Comparison of ENCODE assay signal across 1 cellular context in the genomic region with DNA sequence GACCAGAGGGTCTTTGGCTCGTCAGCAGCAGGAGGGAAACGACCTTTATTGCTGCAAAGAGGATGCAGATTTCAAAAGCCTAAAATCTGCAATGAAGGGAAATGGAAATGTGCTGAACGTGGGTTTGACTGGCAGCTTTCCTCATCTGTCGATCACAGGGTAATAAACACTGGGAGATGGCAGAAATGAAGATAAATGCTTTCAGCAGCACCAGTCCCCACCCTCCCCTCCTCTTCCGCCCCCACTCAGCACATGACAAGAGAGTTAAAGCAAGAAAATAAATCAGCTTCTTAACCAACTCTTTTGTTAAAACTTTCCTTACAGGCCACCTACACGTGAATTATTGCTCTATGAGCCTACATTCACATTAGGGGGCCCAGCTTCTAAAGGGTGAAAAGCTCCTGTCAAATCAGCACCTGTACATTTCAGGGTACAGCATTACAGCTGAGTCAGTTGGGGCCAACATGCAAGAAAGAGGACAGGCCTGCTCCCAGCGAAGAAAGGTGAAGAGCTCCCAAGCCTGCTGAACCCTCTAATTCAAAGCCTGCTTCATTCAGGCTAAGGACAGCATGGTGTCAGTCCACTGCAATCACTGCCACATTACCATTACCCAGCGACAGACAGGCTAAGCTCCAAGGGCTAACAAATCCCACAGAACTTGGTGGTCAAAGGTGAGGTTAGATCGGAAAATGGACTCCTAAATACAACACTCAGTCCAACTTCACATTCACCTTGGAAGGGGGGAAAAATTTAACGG.
TF ChIP-seq lines count a peak whose summit lies in the region.

No MANE protein-coding gene starts in this region.

TF ChIP-seq in H1, 55 proteins besides CTCF, POLR2A, EP300 and RAD21 (continued from another document):
- TF ChIP-seq CREB1 (IDR thresholded peaks at IDR 0.05) (no peak), NRF1 (IDR thresholded peaks at IDR 0.05; ENCODE audit: low read depth, low read length) (no peak), SRF (IDR thresholded peaks at IDR 0.05; ENCODE audit: low read depth, low read length) (no peak), HDAC6 (IDR thresholded peaks at IDR 0.05; ENCODE audit: low read depth, low read length) (no peak), KDM4A (IDR thresholded peaks at IDR 0.05; ENCODE audit: low read depth, low read length, severe bottlenecking) (no peak), KDM5A (IDR thresholded peaks at IDR 0.05; ENCODE audit: low read length) (no peak), GABPA (IDR thresholded peaks at IDR 0.05; ENCODE audit: borderline replicate concordance, insufficient read depth, low read length) (no peak), BCL11A (IDR thresholded peaks at IDR 0.05; ENCODE audit: low read depth in 2 of 2, low read length in 2 of 2) (no peak)
